12 cellular contexts compared by ENCODE assay signal in genomic region chr6:41539204-41539603, GRCh38.
DNase-seq lines count a peak whose midpoint lies in the region; ATAC-seq and TF ChIP-seq lines count a peak whose summit lies in the region.
"Had no signal": no experiment of that assay in that cellular context is flagged by ENCODE, and none has a peak within 500 bp of the region (broad histone marks: within the 10 kb centered on the region; RNA-seq: fewer than 3 reads in every experiment).

No MANE protein-coding gene starts in this region.

- intact Hi-C loops in dendritic cell treated with granulocyte-macrophage colony-stimulating factor and Interleukin-4, amounts not matched to agents 40 ng/mL and 50 ng/mL, for 4 days (cut with micrococcal nuclease): no loop called here

- no peaks in the 10 kb centered on the region; a peak in 1 of 22 replicates for H4K20me1 ChIP-seq in BLaER1 treated with 17β-estradiol and CSF1 and Interleukin-3, amounts not matched to agents 10 nM and 100 nM
- peaks cover 2% of the 10 kb centered on the region; the same call in 1 of the 2 replicates for H4K20me1 ChIP-seq in DND-41 (ENCODE audit: insufficient read depth, low read length)
- no peaks in the 10 kb centered on the region for H4K20me1 ChIP-seq in Loucy (ENCODE audit: insufficient read depth, low read length, poor library complexity, severe bottlenecking)

- H2AFZ ChIP-seq in DND-41 (ENCODE audit: low read depth, low read length): peak overlapping the region; percentile 48; the same call in 1 of the 2 replicates
- H2AFZ ChIP-seq in Loucy (ENCODE audit: low read length): no peak overlapping the region
- H2AFZ ChIP-seq: GM23338 had no signal

- ATAC-seq in DND-41 (ENCODE audit: insufficient read depth, low read depth): no peak
- ATAC-seq: GM23338 had no signal

- H3K4me3 ChIP-seq in BLaER1 treated with 17β-estradiol and CSF1 and Interleukin-3, amounts not matched to agents 10 nM and 100 nM: no peak overlapping the region
- H3K4me3 ChIP-seq in DND-41 (ENCODE audit: low read depth in 1 of 2, low read length in 2 of 2) (no peak overlapping the region), Loucy (ENCODE audit: low read length, poor library complexity, severe bottlenecking) (no peak overlapping the region)
- H3K4me3 ChIP-seq: GM12878, GM23338 had no signal

- H3K27me3 ChIP-seq in BLaER1 treated with 17β-estradiol and CSF1 and Interleukin-3, amounts not matched to agents 10 nM and 100 nM: 0 out of 22 replicates have a peak, but pooled peaks cover 0 to 3% (median 0%) of the 10 kb centered on the region in 11 experiments
- H3K27me3 ChIP-seq in DND-41 (ENCODE audit: insufficient read depth, low read length, poor library complexity) (no peaks in the 10 kb centered on the region), Loucy (ENCODE audit: insufficient read depth, low read length, poor library complexity, severe bottlenecking) (no peaks in the 10 kb centered on the region)

- H3K4me1 ChIP-seq in BLaER1 treated with 17β-estradiol and CSF1 and Interleukin-3, amounts not matched to agents 10 nM and 100 nM: peaks cover 34 to 59% (median 49%) of the 10 kb centered on the region in 10 experiments
- H3K4me1 ChIP-seq in DND-41 (ENCODE audit: insufficient read depth, low read length) (peaks cover 14% of the 10 kb centered on the region), Loucy (ENCODE audit: insufficient read depth, low read length, poor library complexity, severe bottlenecking) (peaks cover 28% of the 10 kb centered on the region)

- peaks cover 35% of the 10 kb centered on the region for H3K4me1 Mint-ChIP-seq in dendritic cell treated with granulocyte-macrophage colony-stimulating factor and Interleukin-4, amounts not matched to agents 40 ng/mL and 50 ng/mL, for 4 days (ENCODE audit: low read depth)
- H3K4me1 Mint-ChIP-seq: CD8-positive, alpha-beta memory T cell had no signal

- H3K36me3 Mint-ChIP-seq in dendritic cell treated with granulocyte-macrophage colony-stimulating factor and Interleukin-4, amounts not matched to agents 40 ng/mL and 50 ng/mL, for 4 days (ENCODE audit: low read depth): no peaks in the 10 kb centered on the region

- DNase-seq in DND-41: no peak
- no peak for DNase-seq in ecto neural progenitor cell (ENCODE audit: low spot score)
- DNase-seq in MV-4-11 (lab: John Stamatoyannopoulos, UW): no peak
- DNase-seq in activated T-cell treated with anti-CD3 and anti-CD28 coated beads, Interleukin-2, amount 50 U/mL, for 1 hour: no peak
- DNase-seq: CD8-positive, alpha-beta memory T cell; H7 had no signal

- H3K4me2 ChIP-seq in BLaER1 treated with 17β-estradiol and CSF1 and Interleukin-3, amounts not matched to agents 10 nM and 100 nM: peak overlapping the region; percentile 55 to 88 (median 82)
- H3K4me2 ChIP-seq in DND-41 (ENCODE audit: insufficient read depth, low read length): peak overlapping the region; percentile 9; the same call in 1 of the 2 replicates
- peak overlapping the region; percentile 5 for H3K4me2 ChIP-seq in Loucy (ENCODE audit: low read depth, low read length, poor library complexity, severe bottlenecking)
- H3K4me2 ChIP-seq: GM23338 had no signal

- no peak overlapping the region for H3K4me3 Mint-ChIP-seq in dendritic cell treated with granulocyte-macrophage colony-stimulating factor and Interleukin-4, amounts not matched to agents 40 ng/mL and 50 ng/mL, for 4 days
- H3K4me3 Mint-ChIP-seq: B cell, GM23338 had no signal

- peak overlapping the region; percentile 23 to 78 (median 73); a peak in 20 of 22 replicates for H3K27ac ChIP-seq in BLaER1 treated with 17β-estradiol and CSF1 and Interleukin-3, amounts not matched to agents 10 nM and 100 nM
- peak overlapping the region; percentile 72 for H3K27ac ChIP-seq in DND-41 (ENCODE audit: low read length)

- H3K36me3 ChIP-seq in BLaER1 treated with 17β-estradiol and CSF1 and Interleukin-3, amounts not matched to agents 10 nM and 100 nM: no peaks in the 10 kb centered on the region
- H3K36me3 ChIP-seq in DND-41 (ENCODE audit: insufficient read depth, low read length) (no peaks in the 10 kb centered on the region), Loucy (ENCODE audit: insufficient read depth, low read length) (no peaks in the 10 kb centered on the region)

- peak overlapping the region in 7 of 11 experiments; percentile 37 to 59 (median 42); a peak in 12 of 22 replicates for H3K9ac ChIP-seq in BLaER1 treated with 17β-estradiol and CSF1 and Interleukin-3, amounts not matched to agents 10 nM and 100 nM
- H3K9ac ChIP-seq in DND-41 (ENCODE audit: low read depth, low read length): no peak overlapping the region
- no peak overlapping the region for H3K9ac ChIP-seq in Loucy (ENCODE audit: low read depth, low read length, poor library complexity, severe bottlenecking)

- H3K79me2 ChIP-seq in DND-41 (ENCODE audit: insufficient read depth, low read length) (peaks cover 4% of the 10 kb centered on the region; the same call in 1 of the 2 replicates), Loucy (ENCODE audit: insufficient read depth, low read length) (peaks cover 4% of the 10 kb centered on the region; the same call in 1 of the 2 replicates)

- peak overlapping the region; percentile 66 for H3K27ac Mint-ChIP-seq in dendritic cell treated with granulocyte-macrophage colony-stimulating factor and Interleukin-4, amounts not matched to agents 40 ng/mL and 50 ng/mL, for 4 days
- H3K27ac Mint-ChIP-seq: GM23338 had no signal

- TF ChIP-seq CTCF in DND-41 (IDR thresholded peaks at IDR 0.05; ENCODE audit: borderline replicate concordance, extremely low read depth, low read length, poor library complexity, severe bottlenecking) (no peak), Loucy (conservative IDR thresholded peaks at IDR 0.05; ENCODE audit: low read length) (no peak)

- no peaks in the 10 kb centered on the region for H3K9me3 Mint-ChIP-seq in dendritic cell treated with granulocyte-macrophage colony-stimulating factor and Interleukin-4, amounts not matched to agents 40 ng/mL and 50 ng/mL, for 4 days
- H3K9me3 Mint-ChIP-seq: CD8-positive, alpha-beta memory T cell; GM23338 had no signal

- no peaks in the 10 kb centered on the region for H3F3A ChIP-seq in Loucy (ENCODE audit: low read depth)

- H3K27me3 Mint-ChIP-seq in dendritic cell treated with granulocyte-macrophage colony-stimulating factor and Interleukin-4, amounts not matched to agents 40 ng/mL and 50 ng/mL, for 4 days: peaks cover 33% of the 10 kb centered on the region
- H3K27me3 Mint-ChIP-seq: B cell had no signal

- H3K9me2 ChIP-seq in Loucy (replicated peaks; ENCODE audit: low read depth, low read length): no peaks in the 10 kb centered on the region

- no peaks in the 10 kb centered on the region for H3K9me3 ChIP-seq in BLaER1 treated with 17β-estradiol and CSF1 and Interleukin-3, amounts not matched to agents 10 nM and 100 nM (replicated peaks in 1 of 11)
- no peaks in the 10 kb centered on the region for H3K9me3 ChIP-seq in DND-41 (ENCODE audit: insufficient read depth, low read length, severe bottlenecking)
- H3K9me3 ChIP-seq in Loucy (ENCODE audit: insufficient read depth, low read depth, low read length): no peaks in the 10 kb centered on the region

Comparison
In these comparisons a context has a peak if more than half of its experiments do, and no peak if none do; other contexts are left out.
1. H3K4me2 ChIP-seq: peak in every context shown above with its lines; median percentile 82 in BLaER1 treated with 17β-estradiol and CSF1 and Interleukin-3, amounts not matched to agents 10 nM and 100 nM; 9 in DND-41; 5 in Loucy.
2. H3K9ac ChIP-seq: peak in BLaER1 treated with 17β-estradiol and CSF1 and Interleukin-3, amounts not matched to agents 10 nM and 100 nM (7 of 11); none in DND-41 (single experiment) and Loucy (single experiment).